ENCODE assay signal across 8 cellular contexts in genomic region chr22:38981659-38982007, GRCh38. TPM values are rescaled to one million over a fixed set of nuclear protein-coding genes. Genes with fewer than 3 reads are reported as not detected.
DNase-seq lines count a peak whose midpoint lies in the region; ATAC-seq and TF ChIP-seq lines count a peak whose summit lies in the region.

No MANE protein-coding gene starts in this region.

- peak; percentile 5 for ATAC-seq in activated CD8-positive, alpha-beta T cell treated with anti-CD3 and anti-CD28 coated beads, Interleukin-2, amount 10 ng/mL, durations not matched to agents 7 days and 5 days
- no peak for ATAC-seq in GM21381 (IDR thresholded peaks at IDR 0.05; ENCODE audit: unreplicated experiment)

- no peaks in the 10 kb centered on the region for H3K36me3 ChIP-seq in liver (ENCODE audit: control insufficient read depth in 4 of 4, insufficient read depth in 3 of 4, low read depth in 1 of 4, low read length in 3 of 4)
- no peaks in the 10 kb centered on the region for H3K36me3 ChIP-seq in testis (ENCODE audit: low read depth, missing control alignments)
- no peaks in the 10 kb centered on the region for H3K36me3 ChIP-seq in endodermal cell (ENCODE audit: control insufficient read depth, insufficient read depth, low read length)

- H3K9me3 ChIP-seq in liver (ENCODE audit: control insufficient read depth in 4 of 4, low read length in 3 of 4): no peaks in the 10 kb centered on the region
- no peaks in the 10 kb centered on the region for H3K9me3 ChIP-seq in testis
- peaks cover 9% of the 10 kb centered on the region for H3K9me3 ChIP-seq in endodermal cell (ENCODE audit: control insufficient read depth, low read length)

- TF ChIP-seq CTCF in liver (IDR thresholded peaks at IDR 0.05; ENCODE audit: low read depth, low read length, missing input control) (no peak), testis (IDR thresholded peaks at IDR 0.05) (no peak), endodermal cell (conservative IDR thresholded peaks at IDR 0.05) (no peak)

- peak overlapping the region; percentile 98 for H3K27ac Mint-ChIP-seq in T-helper 1 cell treated with Interleukin-12 subunit alpha and Interleukin-12 subunit beta and Interleukin-4 antibody, amounts not matched to agents 30 μg/mL and 1 μg/mL, for 36 hours
- peak overlapping the region; percentile 95 for H3K27ac Mint-ChIP-seq in activated CD8-positive, alpha-beta T cell treated with anti-CD3 and anti-CD28 coated beads, Interleukin-2, amount 10 ng/mL, durations not matched to agents 7 days and 5 days
- H3K27ac Mint-ChIP-seq in endodermal cell: no peak overlapping the region

- H3K9ac ChIP-seq in liver (ENCODE audit: low read depth in 1 of 2, low read length in 2 of 2): no peak overlapping the region
- no peak overlapping the region for H3K9ac ChIP-seq in endodermal cell (ENCODE audit: extremely low read depth, low read length, poor library complexity, severe bottlenecking)

- H3K9me3 Mint-ChIP-seq in T-helper 1 cell treated with Interleukin-12 subunit alpha and Interleukin-12 subunit beta and Interleukin-4 antibody, amounts not matched to agents 30 μg/mL and 1 μg/mL, for 36 hours: peaks cover 11% of the 10 kb centered on the region
- no peaks in the 10 kb centered on the region for H3K9me3 Mint-ChIP-seq in activated CD8-positive, alpha-beta T cell treated with anti-CD3 and anti-CD28 coated beads, Interleukin-2, amount 10 ng/mL, durations not matched to agents 7 days and 5 days (ENCODE audit: insufficient read depth)
- H3K9me3 Mint-ChIP-seq in endodermal cell: peaks cover 53% of the 10 kb centered on the region

- peaks cover 42% of the 10 kb centered on the region for H3K4me1 Mint-ChIP-seq in T-helper 1 cell treated with Interleukin-12 subunit alpha and Interleukin-12 subunit beta and Interleukin-4 antibody, amounts not matched to agents 30 μg/mL and 1 μg/mL, for 36 hours (ENCODE audit: low read depth)
- peaks cover 49% of the 10 kb centered on the region for H3K4me1 Mint-ChIP-seq in activated CD8-positive, alpha-beta T cell treated with anti-CD3 and anti-CD28 coated beads, Interleukin-2, amount 10 ng/mL, durations not matched to agents 7 days and 5 days (ENCODE audit: low read depth)
- no peaks in the 10 kb centered on the region for H3K4me1 Mint-ChIP-seq in endodermal cell

- 48% methylated on average over 6 of the region's 6 CpGs for WGBS in liver
- 0 to 8% methylated on average over 5 to 6 of the region's 6 CpGs for WGBS in testis, 2 donors
- WGBS in endodermal cell (ENCODE audit: insufficient coverage in 1 of 2, insufficient read length in 1 of 2), 2 experiments: 73% methylated on average over 5 of the region's 6 CpGs; no CpG with 5 or more reads in 1 of the 2 experiments

- DNase-seq in T-helper 1 cell: no peak
- no peak for DNase-seq in activated CD8-positive, alpha-beta T cell treated with anti-CD3 and anti-CD28 coated beads, Interleukin-2, amount 10 ng/mL, durations not matched to agents 7 days and 5 days
- no peak for DNase-seq in testis
- no peak for DNase-seq in endodermal cell
- no peak for DNase-seq in HK-2 (ENCODE audit: unreplicated experiment)

- peaks cover 0 to 4% (median 0%) of the 10 kb centered on the region in 4 donors for H3K4me1 ChIP-seq in liver (ENCODE audit: control insufficient read depth in 4 of 4, insufficient read depth in 4 of 4, low read length in 3 of 4)
- H3K4me1 ChIP-seq in testis: peaks cover 16% of the 10 kb centered on the region
- H3K4me1 ChIP-seq in endodermal cell (ENCODE audit: control insufficient read depth, insufficient read depth, low read length): no peaks in the 10 kb centered on the region

- TF ChIP-seq RAD21 in liver (IDR thresholded peaks at IDR 0.05): no peak

- peak overlapping the region in 2 of 3 donors; percentile 43 to 46 for H3K4me3 ChIP-seq in liver (ENCODE audit: low read depth in 1 of 3, low read length in 3 of 3)
- peak overlapping the region; percentile 15 to 20 for H3K4me3 ChIP-seq in testis
- no peak overlapping the region for H3K4me3 ChIP-seq in endodermal cell (ENCODE audit: low read length)

- peaks cover 10% of the 10 kb centered on the region for H3K27me3 Mint-ChIP-seq in T-helper 1 cell treated with Interleukin-12 subunit alpha and Interleukin-12 subunit beta and Interleukin-4 antibody, amounts not matched to agents 30 μg/mL and 1 μg/mL, for 36 hours (ENCODE audit: low read depth)
- peaks cover 6% of the 10 kb centered on the region for H3K27me3 Mint-ChIP-seq in activated CD8-positive, alpha-beta T cell treated with anti-CD3 and anti-CD28 coated beads, Interleukin-2, amount 10 ng/mL, durations not matched to agents 7 days and 5 days (ENCODE audit: low read depth)
- H3K27me3 Mint-ChIP-seq in endodermal cell (ENCODE audit: insufficient read depth): peaks cover 7% of the 10 kb centered on the region

- peak overlapping the region; percentile 85 for H3K4me3 Mint-ChIP-seq in T-helper 1 cell treated with Interleukin-12 subunit alpha and Interleukin-12 subunit beta and Interleukin-4 antibody, amounts not matched to agents 30 μg/mL and 1 μg/mL, for 36 hours
- H3K4me3 Mint-ChIP-seq in activated CD8-positive, alpha-beta T cell treated with anti-CD3 and anti-CD28 coated beads, Interleukin-2, amount 10 ng/mL, durations not matched to agents 7 days and 5 days: peak overlapping the region; percentile 75
- no peak overlapping the region for H3K4me3 Mint-ChIP-seq in endodermal cell

- H3K36me3 Mint-ChIP-seq in T-helper 1 cell treated with Interleukin-12 subunit alpha and Interleukin-12 subunit beta and Interleukin-4 antibody, amounts not matched to agents 30 μg/mL and 1 μg/mL, for 36 hours (ENCODE audit: low read depth): peaks cover 16% of the 10 kb centered on the region
- peaks cover 16% of the 10 kb centered on the region for H3K36me3 Mint-ChIP-seq in activated CD8-positive, alpha-beta T cell treated with anti-CD3 and anti-CD28 coated beads, Interleukin-2, amount 10 ng/mL, durations not matched to agents 7 days and 5 days (ENCODE audit: low read depth)
- no peaks in the 10 kb centered on the region for H3K36me3 Mint-ChIP-seq in endodermal cell (ENCODE audit: low read depth)

- intact Hi-C loops in testis (cut with DNase I; ENCODE audit: low total_unique reads): no loop called here

- H3K27me3 ChIP-seq in liver (ENCODE audit: control insufficient read depth in 4 of 4, insufficient read depth in 4 of 4, low read length in 3 of 4) (no peaks in the 10 kb centered on the region), testis (no peaks in the 10 kb centered on the region), endodermal cell (ENCODE audit: control insufficient read depth, insufficient read depth, low read length, poor library complexity, severe bottlenecking) (no peaks in the 10 kb centered on the region)

- TF ChIP-seq POLR2A in testis (IDR thresholded peaks at IDR 0.05): no peak

- H3K27ac ChIP-seq in liver (ENCODE audit: low read depth in 1 of 2, low read length in 2 of 2): no peak overlapping the region
- peak overlapping the region in 1 of 2 donors; percentile 29 for H3K27ac ChIP-seq in testis
- H3K27ac ChIP-seq in endodermal cell (ENCODE audit: low read depth, low read length): no peak overlapping the region

- CTCF ChIA-PET in activated CD8-positive, alpha-beta T cell treated with anti-CD3 and anti-CD28 coated beads, Interleukin-2, amount 10 ng/mL, durations not matched to agents 7 days and 5 days (lab: Charles Lee): interaction anchor here (0.7 to 6.1 kb wide), 6 partner anchors 8 to 111 kb away, joined by 3 to 35 read pairs (median 5); partner anchors contain the start of genes APOBEC3C and CBX6

- POLR2A ChIA-PET in activated CD8-positive, alpha-beta T cell treated with anti-CD3 and anti-CD28 coated beads, Interleukin-2, amount 10 ng/mL, durations not matched to agents 7 days and 5 days (lab: Charles Lee): no interaction called here

RNA-seq across cellular contexts. Expression of gene APOBEC3B, which starts 0.5 kb away (rescaled TPM):
- 10 to 100 TPM; 12.1 to 13.3 TPM for total RNA-seq in activated CD8-positive, alpha-beta T cell treated with anti-CD3 and anti-CD28 coated beads, Interleukin-2, amount 10 ng/mL, durations not matched to agents 7 days and 5 days
- total RNA-seq in liver (1 to 10 TPM in 1 of 2 donors, under 1 TPM in 1; 0.08 to 6.0 TPM), testis (1 to 10 TPM; 1.4 to 2.0 TPM), endodermal cell (1 to 10 TPM; 4.1 to 5.4 TPM)
- polyA plus RNA-seq in liver (1 to 10 TPM in 1 of 2 donors, under 1 TPM in 1; 0.61 to 1.2 TPM), testis (ENCODE audit: insufficient read depth, low read depth, low replicate concordance) (0.69 TPM)
- 2.2 TPM for polyA plus RNA-seq in endodermal cell (2013, experiment 1 of 2)
- polyA plus RNA-seq in endodermal cell (2013, experiment 2 of 2): 3.0 TPM

RNA-seq across cellular contexts. Expression of gene APOBEC3A, which starts 24.2 kb away (rescaled TPM):
- total RNA-seq in activated CD8-positive, alpha-beta T cell treated with anti-CD3 and anti-CD28 coated beads, Interleukin-2, amount 10 ng/mL, durations not matched to agents 7 days and 5 days: not detected
- total RNA-seq in liver (1 to 10 TPM; 8.4 to 8.7 TPM), testis (under 1 TPM in 1 of 2 donors, not detected in 1; 0.50 TPM), endodermal cell (not detected)
- polyA plus RNA-seq in liver (under 1 TPM; 0.26 to 0.77 TPM), testis (ENCODE audit: insufficient read depth, low read depth, low replicate concordance) (1.1 TPM)
- polyA plus RNA-seq in endodermal cell (2013, experiment 1 of 2): 0.28 TPM
- not detected for polyA plus RNA-seq in endodermal cell (2013, experiment 2 of 2)

RNA-seq across cellular contexts. Expression of gene APOBEC3C, which starts 32.4 kb away (rescaled TPM):
- 100 to 1,000 TPM; 138 to 147 TPM for total RNA-seq in activated CD8-positive, alpha-beta T cell treated with anti-CD3 and anti-CD28 coated beads, Interleukin-2, amount 10 ng/mL, durations not matched to agents 7 days and 5 days
- total RNA-seq in liver: 10 to 100 TPM in 1 of 2 donors, 1 to 10 TPM in 1; 1.2 to 11.9 TPM
- polyA plus RNA-seq in liver: 1 to 10 TPM; 2.2 to 5.2 TPM
- 10 to 100 TPM; 58.4 to 61.3 TPM for total RNA-seq in testis
- polyA plus RNA-seq in testis (ENCODE audit: insufficient read depth, low read depth, low replicate concordance): 76.6 TPM
- 10 to 100 TPM; 26.1 to 27.4 TPM for total RNA-seq in endodermal cell
- 12.4 TPM for polyA plus RNA-seq in endodermal cell (2013, experiment 1 of 2)
- polyA plus RNA-seq in endodermal cell (2013, experiment 2 of 2): 13.7 TPM

RNA-seq across cellular contexts. Expression of gene APOBEC3D, which starts 39.3 kb away (rescaled TPM):
- 10 to 100 TPM; 49.1 to 51.5 TPM for total RNA-seq in activated CD8-positive, alpha-beta T cell treated with anti-CD3 and anti-CD28 coated beads, Interleukin-2, amount 10 ng/mL, durations not matched to agents 7 days and 5 days
- total RNA-seq in liver: 1 to 10 TPM in 1 of 2 donors, under 1 TPM in 1; 0.50 to 1.4 TPM
- polyA plus RNA-seq in liver: under 1 TPM; 0.29 to 0.78 TPM
- total RNA-seq in testis: 1 to 10 TPM; 6.2 to 6.4 TPM
- 3.7 TPM for polyA plus RNA-seq in testis (ENCODE audit: insufficient read depth, low read depth, low replicate concordance)
- 10 to 100 TPM in 1 of 2 donors, 1 to 10 TPM in 1; 8.6 to 14.4 TPM for total RNA-seq in endodermal cell
- 2.6 TPM for polyA plus RNA-seq in endodermal cell (2013, experiment 1 of 2)
- 7.1 TPM for polyA plus RNA-seq in endodermal cell (2013, experiment 2 of 2)

RNA-seq across cellular contexts. Expression of gene APOBEC3F, which starts 59.0 kb away (rescaled TPM):
- 10 to 100 TPM; 43.1 to 48.8 TPM for total RNA-seq in activated CD8-positive, alpha-beta T cell treated with anti-CD3 and anti-CD28 coated beads, Interleukin-2, amount 10 ng/mL, durations not matched to agents 7 days and 5 days
- total RNA-seq in liver: 1 to 10 TPM; 2.3 to 4.5 TPM
- polyA plus RNA-seq in liver: 1 to 10 TPM; 1.6 to 1.7 TPM
- 10 to 100 TPM; 26.8 to 30.5 TPM for total RNA-seq in testis
- polyA plus RNA-seq in testis (ENCODE audit: insufficient read depth, low read depth, low replicate concordance): 19.0 TPM
- total RNA-seq in endodermal cell: 10 to 100 TPM; 16.2 to 24.2 TPM
- polyA plus RNA-seq in endodermal cell (2013, experiment 1 of 2): 4.5 TPM
- 4.5 TPM for polyA plus RNA-seq in endodermal cell (2013, experiment 2 of 2)

Comparison
In these comparisons a context has a peak if more than half of its experiments do, and no peak if none do; other contexts are left out.
1. RNA of gene APOBEC3A, which starts 24.2 kb away (total RNA-seq): 8.4 to 8.7 TPM in liver; 0.50 TPM in testis, not detected in endodermal cell and not detected in activated CD8-positive, alpha-beta T cell treated with anti-CD3 and anti-CD28 coated beads, Interleukin-2, amount 10 ng/mL, durations not matched to agents 7 days and 5 days; every median in the first group is over 4 times any median in the second.